ENCODE assay signal across 2 cellular contexts in the genomic region with DNA sequence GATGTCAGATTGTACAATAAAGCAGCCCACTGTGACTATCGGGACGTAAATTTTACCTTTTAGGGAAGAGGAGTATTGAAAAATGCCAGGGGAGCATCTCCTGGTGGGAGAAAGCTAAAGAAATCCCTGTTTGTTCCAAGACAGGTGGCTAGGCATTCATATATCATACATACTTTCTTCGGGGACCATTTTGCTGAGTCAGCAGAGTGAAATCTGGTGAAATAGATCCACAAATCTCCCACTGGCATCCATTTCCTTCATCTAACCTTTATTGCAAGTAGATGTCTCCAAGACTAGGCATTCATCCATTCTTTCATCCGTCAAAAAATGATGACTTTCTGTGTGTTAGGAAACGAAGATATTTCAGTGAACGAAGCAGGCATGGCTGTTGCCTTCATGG.
TF ChIP-seq lines count a peak whose summit lies in the region.

No MANE protein-coding gene starts in this region.

TF ChIP-seq in IMR-90, 13 proteins besides CTCF, POLR2A, EP300 and RAD21:
- TF ChIP-seq CEBPB (IDR thresholded peaks at IDR 0.05; ENCODE audit: low read depth, low read length), result no peak
- peak; percentile 100 for TF ChIP-seq MAFK (IDR thresholded peaks at IDR 0.05; ENCODE audit: low read depth, low read length)

TF ChIP-seq in H1, 55 proteins besides CTCF, POLR2A, EP300 and RAD21:
- TF ChIP-seq GABPA (IDR thresholded peaks at IDR 0.05; ENCODE audit: borderline replicate concordance, insufficient read depth, low read length) (no peak), CBX8 (IDR thresholded peaks at IDR 0.05; ENCODE audit: borderline replicate concordance, low read depth, low read length) (no peak), MAFK (IDR thresholded peaks at IDR 0.05; ENCODE audit: low read depth, low read length) (peak; percentile 98), BACH1 (IDR thresholded peaks at IDR 0.05; ENCODE audit: low read length) (peak; percentile 47; the same call in 1 of the 2 replicates), BRCA1 (IDR thresholded peaks at IDR 0.05; ENCODE audit: low read depth, low read length) (no peak)
